22 cellular contexts compared by ENCODE assay signal in genomic region chr20:1577906-1578305, GRCh38. TPM values are rescaled to one million over a fixed set of nuclear protein-coding genes. Genes with fewer than 3 reads are reported as not detected.
A peak's percentile ranks its signal among the peaks of the same experiment; 100 is the strongest.
DNase-seq lines count a peak whose midpoint lies in the region; ATAC-seq, FAIRE-seq and TF ChIP-seq lines count a peak whose summit lies in the region.
"Had no signal": no experiment of that assay in that cellular context is flagged by ENCODE, and none has a peak within 500 bp of the region (broad histone marks: within the 10 kb centered on the region; RNA-seq: fewer than 3 reads in every experiment).

No MANE protein-coding gene starts in this region.

- H4K20me1 ChIP-seq in endothelial cell of umbilical vein (replicated peaks; ENCODE audit: control insufficient read depth, extremely low read depth, insufficient read depth, low read length): no peaks in the 10 kb centered on the region

- H3K27ac ChIP-seq in endothelial cell of umbilical vein (ENCODE audit: insufficient read depth, low read depth, low read length) (no peak overlapping the region), uterus (no peak overlapping the region)
- H3K27ac ChIP-seq: RWPE1 had no signal

- H3K27me3 Mint-ChIP-seq in CD14-positive monocyte (ENCODE audit: low read depth in 3 of 3) (no peaks in the 10 kb centered on the region), neural crest cell (ENCODE audit: low read depth) (peaks cover 2% of the 10 kb centered on the region)
- no peaks in the 10 kb centered on the region for H3K27me3 Mint-ChIP-seq in activated T-helper 1 cell treated with anti-CD3 and anti-CD28 coated beads, Interleukin-12 subunit alpha, Interleukin-12 subunit beta, Interleukin-2, Interleukin-4 antibody, amounts not matched to agents 30 ng/mL and 10 ng/mL and 1 ng/mL, durations not matched to agents 14 hours and 24 hours and 36 hours (ENCODE audit: insufficient read depth)
- H3K27me3 Mint-ChIP-seq: CD4-positive, alpha-beta T cell had no signal

- no peaks in the 10 kb centered on the region for H3K4me1 ChIP-seq in endothelial cell of umbilical vein (ENCODE audit: control insufficient read depth, extremely low read depth, insufficient read depth, low read length)
- no peaks in the 10 kb centered on the region for H3K4me1 ChIP-seq in uterus
- H3K4me1 ChIP-seq: BE2C had no signal

- TF ChIP-seq POLR2A in endothelial cell of umbilical vein (IDR thresholded peaks at IDR 0.05; ENCODE audit: low read depth, low read length): no peak
- TF ChIP-seq POLR2A in uterus (IDR thresholded peaks at IDR 0.05): no peak

- TF ChIP-seq CTCF in CD14-positive monocyte (IDR thresholded peaks at IDR 0.05): no peak
- TF ChIP-seq CTCF in endothelial cell of umbilical vein (IDR thresholded peaks at IDR 0.05; ENCODE audit: extremely low read depth in 1 of 2, insufficient read depth in 1 of 2, low read depth in 1 of 2, low read length in 2 of 2): no peak
- no peak for TF ChIP-seq CTCF in neural crest cell (conservative IDR thresholded peaks at IDR 0.05)
- no peak for TF ChIP-seq CTCF in uterus (IDR thresholded peaks at IDR 0.05)

- H3K27me3 ChIP-seq in endothelial cell of umbilical vein (ENCODE audit: control insufficient read depth in 2 of 2, insufficient read depth in 2 of 2, low read length in 2 of 2): no peaks in the 10 kb centered on the region
- H3K27me3 ChIP-seq in uterus: no peaks in the 10 kb centered on the region
- H3K27me3 ChIP-seq: BE2C had no signal

- dilution Hi-C loops in endothelial cell of umbilical vein (cut with MboI; ENCODE audit: extremely low pct_ligation_motif_present, low sequenced_read_pairs): no loop called here

- peak overlapping the region; percentile 70 to 89 (median 83) for H3K27ac Mint-ChIP-seq in CD14-positive monocyte
- H3K27ac Mint-ChIP-seq in neural crest cell (ENCODE audit: unreplicated experiment): peak overlapping the region; percentile 12
- no peak overlapping the region for H3K27ac Mint-ChIP-seq in activated T-helper 1 cell treated with anti-CD3 and anti-CD28 coated beads, Interleukin-12 subunit alpha, Interleukin-12 subunit beta, Interleukin-2, Interleukin-4 antibody, amounts not matched to agents 30 ng/mL and 10 ng/mL and 1 ng/mL, durations not matched to agents 14 hours and 24 hours and 36 hours
- H3K27ac Mint-ChIP-seq: CD4-positive, alpha-beta T cell had no signal

- FAIRE-seq in endothelial cell of umbilical vein (lab: Jason Lieb, UNC): no peak
- FAIRE-seq: GM12891, GM18507, H1, K562 had no signal

- no peak for DNase-seq in CD14-positive monocyte (ENCODE audit: low spot score)
- peak; percentile 0 for DNase-seq in NAMALWA (ENCODE audit: low spot score)
- DNase-seq in endothelial cell of umbilical vein (ENCODE audit: low read depth, low spot score): peak; percentile 0
- no peak for DNase-seq in neural crest cell (ENCODE audit: low read depth, low spot score)
- DNase-seq in uterus: no peak
- DNase-seq in activated T-helper 1 cell treated with anti-CD3 and anti-CD28 coated beads, Interleukin-12 subunit alpha, Interleukin-12 subunit beta, Interleukin-2, Interleukin-4 antibody, amounts not matched to agents 30 ng/mL and 10 ng/mL and 1 ng/mL, durations not matched to agents 14 hours and 24 hours and 36 hours (ENCODE audit: low spot score): no peak
- DNase-seq: BE2C; CD4-positive, alpha-beta T cell; DMS53; EL; NCI-H1105 treated with DMSO at 0.1 percent for 48 hours; NCI-H187; NCI-H2107; NCI-H510A; NCI-H774; SIG-M5 had no signal

- no peaks in the 10 kb centered on the region for H3K9me3 Mint-ChIP-seq in CD14-positive monocyte
- H3K9me3 Mint-ChIP-seq in neural crest cell: no peaks in the 10 kb centered on the region
- no peaks in the 10 kb centered on the region for H3K9me3 Mint-ChIP-seq in activated T-helper 1 cell treated with anti-CD3 and anti-CD28 coated beads, Interleukin-12 subunit alpha, Interleukin-12 subunit beta, Interleukin-2, Interleukin-4 antibody, amounts not matched to agents 30 ng/mL and 10 ng/mL and 1 ng/mL, durations not matched to agents 14 hours and 24 hours and 36 hours
- H3K9me3 Mint-ChIP-seq: CD4-positive, alpha-beta T cell had no signal

- BruUV-seq in endothelial cell of umbilical vein (replicated peaks; lab: Mats Ljungman, UMichigan): no TSS peak

- H3K9me1 ChIP-seq in endothelial cell of umbilical vein (replicated peaks; ENCODE audit: control insufficient read depth, extremely low read depth, insufficient read depth, low read length): no peaks in the 10 kb centered on the region

- peaks cover 39 to 56% of the 10 kb centered on the region in 2 donors for H3K36me3 Mint-ChIP-seq in CD14-positive monocyte
- no peaks in the 10 kb centered on the region for H3K36me3 Mint-ChIP-seq in neural crest cell (ENCODE audit: low read depth)
- H3K36me3 Mint-ChIP-seq in activated T-helper 1 cell treated with anti-CD3 and anti-CD28 coated beads, Interleukin-12 subunit alpha, Interleukin-12 subunit beta, Interleukin-2, Interleukin-4 antibody, amounts not matched to agents 30 ng/mL and 10 ng/mL and 1 ng/mL, durations not matched to agents 14 hours and 24 hours and 36 hours (ENCODE audit: low read depth): peaks cover 4% of the 10 kb centered on the region

- no peak for ATAC-seq in GM19467 (IDR thresholded peaks at IDR 0.05; ENCODE audit: unreplicated experiment)
- ATAC-seq: K562 had no signal

- H3K4me3 ChIP-seq in endothelial cell of umbilical vein (replicated peaks in 1 of 3; ENCODE audit: insufficient read depth in 1 of 3, low read depth in 1 of 3, low read length in 3 of 3) (no peak overlapping the region), uterus (no peak overlapping the region)
- H3K4me3 ChIP-seq: K562 had no signal

- no peak overlapping the region for H3K9ac ChIP-seq in endothelial cell of umbilical vein (replicated peaks; ENCODE audit: extremely low read depth, insufficient read depth, low read length)

- no peak overlapping the region for H3K4me2 ChIP-seq in endothelial cell of umbilical vein (ENCODE audit: insufficient read depth, low read length)

- no peaks in the 10 kb centered on the region for H3K79me2 ChIP-seq in endothelial cell of umbilical vein (ENCODE audit: control insufficient read depth, insufficient read depth, low read length)

- POLR2A ChIA-PET in endothelial cell of umbilical vein (lab: Charles Lee): no interaction called here

- intact Hi-C loops in CD14-positive monocyte (cut with micrococcal nuclease) (loop anchor here in 1 of 2 donors (2.0 kb wide), 1 partner anchor 37 kb away; no protein-coding TSS in a partner anchor), endothelial cell of umbilical vein (cut with micrococcal nuclease) (no loop called here), uterus (cut with DNase I; ENCODE audit: low total_unique reads) (no loop called here)
- intact Hi-C loops in activated T-helper 1 cell treated with anti-CD3 and anti-CD28 coated beads, Interleukin-12 subunit alpha, Interleukin-12 subunit beta, Interleukin-2, Interleukin-4 antibody, amounts not matched to agents 30 ng/mL and 10 ng/mL and 1 ng/mL, durations not matched to agents 14 hours and 24 hours and 36 hours (cut with micrococcal nuclease): no loop called here

- H2AFZ ChIP-seq in endothelial cell of umbilical vein (ENCODE audit: low read depth, low read length): no peak overlapping the region

- H3K9me3 ChIP-seq in endothelial cell of umbilical vein (replicated peaks; ENCODE audit: control insufficient read depth, insufficient read depth, low read length): no peaks in the 10 kb centered on the region
- H3K9me3 ChIP-seq in uterus: no peaks in the 10 kb centered on the region
- H3K9me3 ChIP-seq: BE2C had no signal

- no peaks in the 10 kb centered on the region for H3K36me3 ChIP-seq in endothelial cell of umbilical vein (ENCODE audit: control insufficient read depth in 2 of 2, extremely low read depth in 1 of 2, insufficient read depth in 2 of 2, low read length in 2 of 2)
- H3K36me3 ChIP-seq in uterus: no peaks in the 10 kb centered on the region
- H3K36me3 ChIP-seq: BE2C had no signal

- H3K4me1 Mint-ChIP-seq in CD14-positive monocyte: peaks cover 39% of the 10 kb centered on the region
- no peaks in the 10 kb centered on the region for H3K4me1 Mint-ChIP-seq in neural crest cell
- peaks cover 11% of the 10 kb centered on the region for H3K4me1 Mint-ChIP-seq in activated T-helper 1 cell treated with anti-CD3 and anti-CD28 coated beads, Interleukin-12 subunit alpha, Interleukin-12 subunit beta, Interleukin-2, Interleukin-4 antibody, amounts not matched to agents 30 ng/mL and 10 ng/mL and 1 ng/mL, durations not matched to agents 14 hours and 24 hours and 36 hours (ENCODE audit: low read depth)

- H3K4me3 Mint-ChIP-seq in CD14-positive monocyte (no peak overlapping the region), neural crest cell (no peak overlapping the region)
- no peak overlapping the region for H3K4me3 Mint-ChIP-seq in activated T-helper 1 cell treated with anti-CD3 and anti-CD28 coated beads, Interleukin-12 subunit alpha, Interleukin-12 subunit beta, Interleukin-2, Interleukin-4 antibody, amounts not matched to agents 30 ng/mL and 10 ng/mL and 1 ng/mL, durations not matched to agents 14 hours and 24 hours and 36 hours
- H3K4me3 Mint-ChIP-seq: CD4-positive, alpha-beta T cell had no signal

- CTCF ChIA-PET in endothelial cell of umbilical vein (lab: Charles Lee): interaction anchor here (1.0 kb wide), 1 partner anchor 36 kb away, joined by 3 read pairs; no protein-coding TSS in a partner anchor

RNA-seq across cellular contexts. Expression of gene SIRPD, which starts 20.4 kb away (rescaled TPM):
- polyA plus RNA-seq in CD14-positive monocyte: 10 to 100 TPM; 12.0 to 13.0 TPM
- total RNA-seq in endothelial cell of umbilical vein: not detected in 2 replicates
- not detected in 2 replicates for polyA plus RNA-seq in endothelial cell of umbilical vein
- not detected in 2 replicates for polyA plus RNA-seq in endothelial cell of umbilical vein (2011; cell fraction: cytosol; rRNA removed)
- polyA plus RNA-seq in endothelial cell of umbilical vein (2011; cell fraction: nucleus; rRNA removed): not detected in 2 replicates
- polyA plus RNA-seq in endothelial cell of umbilical vein (2012): not detected in 2 replicates
- polyA minus RNA-seq in endothelial cell of umbilical vein: not detected in 2 replicates
- not detected for polyA minus RNA-seq in endothelial cell of umbilical vein (2011; cell fraction: cytosol; rRNA and poly(A)+ RNA removed)
- not detected in 2 replicates for polyA minus RNA-seq in endothelial cell of umbilical vein (2011; cell fraction: nucleus; rRNA and poly(A)+ RNA removed)
- total RNA-seq in neural crest cell: not detected in 2 replicates
- total RNA-seq in uterus: not detected
- not detected in 2 replicates for total RNA-seq in activated T-helper 1 cell treated with anti-CD3 and anti-CD28 coated beads, Interleukin-12 subunit alpha, Interleukin-12 subunit beta, Interleukin-2, Interleukin-4 antibody, amounts not matched to agents 30 ng/mL and 10 ng/mL and 1 ng/mL, durations not matched to agents 14 hours and 24 hours and 36 hours
- total RNA-seq: H1, K562 had no signal
- polyA plus RNA-seq: H1, K562 had no signal

RNA-seq across cellular contexts. Expression of gene SIRPB1, which starts 41.9 kb away (rescaled TPM):
- polyA plus RNA-seq in CD14-positive monocyte (100 to 1,000 TPM; 137 to 437 TPM), endothelial cell of umbilical vein (0.10 and 0.18 TPM in 2 replicates)
- total RNA-seq in endothelial cell of umbilical vein (6.5 and 9.5 TPM in 2 replicates), neural crest cell (0.77 and 1.5 TPM in 2 replicates), uterus (1 to 10 TPM in 2 of 4 donors, under 1 TPM in 1, not detected in 1; 0.95 to 3.2 (median 1.7) TPM)
- polyA plus RNA-seq in endothelial cell of umbilical vein (2011; cell fraction: cytosol; rRNA removed): 0.10 and 0.28 TPM in 2 replicates
- 0.18 and 0.21 TPM in 2 replicates for polyA plus RNA-seq in endothelial cell of umbilical vein (2011; cell fraction: nucleus; rRNA removed)
- 1.9 and 2.0 TPM in 2 replicates for polyA plus RNA-seq in endothelial cell of umbilical vein (2012)
- not detected in 2 replicates for polyA minus RNA-seq in endothelial cell of umbilical vein
- not detected for polyA minus RNA-seq in endothelial cell of umbilical vein (2011; cell fraction: cytosol; rRNA and poly(A)+ RNA removed)
- polyA minus RNA-seq in endothelial cell of umbilical vein (2011; cell fraction: nucleus; rRNA and poly(A)+ RNA removed): not detected in 2 replicates
- 1.6 and 3.3 TPM in 2 replicates for total RNA-seq in activated T-helper 1 cell treated with anti-CD3 and anti-CD28 coated beads, Interleukin-12 subunit alpha, Interleukin-12 subunit beta, Interleukin-2, Interleukin-4 antibody, amounts not matched to agents 30 ng/mL and 10 ng/mL and 1 ng/mL, durations not matched to agents 14 hours and 24 hours and 36 hours
- total RNA-seq: K562 had no signal
- polyA plus RNA-seq: K562 had no signal

Comparison
In these comparisons a context has a peak if more than half of its experiments do, and no peak if none do; other contexts are left out.
1. DNase-seq: peak in NAMALWA (single experiment) and endothelial cell of umbilical vein (single experiment); none in CD14-positive monocyte (single experiment), neural crest cell (single experiment), uterus (0 of 2) and activated T-helper 1 cell treated with anti-CD3 and anti-CD28 coated beads, Interleukin-12 subunit alpha, Interleukin-12 subunit beta, Interleukin-2, Interleukin-4 antibody, amounts not matched to agents 30 ng/mL and 10 ng/mL and 1 ng/mL, durations not matched to agents 14 hours and 24 hours and 36 hours (single experiment).